In the genomic region with DNA sequence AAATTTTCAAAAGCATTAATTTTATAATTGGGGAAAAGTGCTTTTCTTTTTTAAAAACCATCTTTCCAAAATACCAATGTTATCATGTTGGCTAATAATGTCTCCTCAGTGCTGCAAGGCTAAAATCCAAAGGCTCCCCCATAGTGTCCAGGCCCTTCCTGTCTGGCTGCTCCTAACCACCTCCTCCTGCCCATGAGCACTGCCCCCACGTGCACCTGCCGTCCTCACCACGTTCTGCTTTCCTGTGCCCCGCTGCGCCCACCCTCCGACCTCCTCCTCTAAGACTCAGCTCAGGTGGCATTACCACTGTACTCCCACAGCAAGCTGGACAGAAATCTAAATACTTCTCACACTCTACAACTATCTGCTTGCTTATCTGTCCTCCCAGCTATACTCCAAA, we compare ENCODE assay signal across 27 cellular contexts.
"Had no signal": no experiment of that assay in that cellular context is flagged by ENCODE, and none has a peak within 500 bp of the region (broad histone marks: within the 10 kb centered on the region; RNA-seq: fewer than 3 reads in every experiment).

No MANE protein-coding gene starts in this region.

- H3K27me3 ChIP-seq: breast epithelium, neutrophil, uterus had no signal

- H3K27me3 Mint-ChIP-seq: activated CD4-positive, alpha-beta T cell treated with anti-CD3 and anti-CD28 coated beads, Interleukin-2, amount 10 ng/mL, durations not matched to agents 7 days and 5 days; activated CD8-positive, alpha-beta memory T cell treated with anti-CD3 and anti-CD28 coated beads, Interleukin-2, amount 10 ng/mL, durations not matched to agents 7 days and 5 days; stimulated activated naive CD8-positive, alpha-beta T cell treated with anti-CD3 and anti-CD28 coated beads, Interleukin-15, Interleukin-2, amounts not matched to agents 100 ng/mL and 50 ng/mL, for 24 hours; type B pancreatic cell had no signal

- H3K27ac Mint-ChIP-seq: activated CD4-positive, alpha-beta T cell treated with anti-CD3 and anti-CD28 coated beads, Interleukin-2, amount 10 ng/mL, durations not matched to agents 7 days and 5 days; activated CD8-positive, alpha-beta T cell treated with anti-CD3 and anti-CD28 coated beads, Interleukin-2, amount 10 ng/mL, durations not matched to agents 7 days and 5 days; nephron; stimulated activated naive CD8-positive, alpha-beta T cell treated with anti-CD3 and anti-CD28 coated beads, Interleukin-15, Interleukin-2, amounts not matched to agents 100 ng/mL and 50 ng/mL, for 24 hours; T-helper 1 cell treated with Interleukin-12 subunit alpha and Interleukin-12 subunit beta and Interleukin-4 antibody, amounts not matched to agents 30 μg/mL and 1 μg/mL, for 36 hours; type B pancreatic cell had no signal

- H3K9me3 Mint-ChIP-seq: activated CD4-positive, alpha-beta T cell treated with anti-CD3 and anti-CD28 coated beads, Interleukin-2, amount 10 ng/mL, durations not matched to agents 7 days and 5 days; activated T-helper 1 cell treated with anti-CD3 and anti-CD28 coated beads, Interleukin-12 subunit alpha, Interleukin-12 subunit beta, Interleukin-2, Interleukin-4 antibody, amounts not matched to agents 30 ng/mL and 10 ng/mL and 1 ng/mL, durations not matched to agents 14 hours and 24 hours and 36 hours; nephron; stimulated activated naive CD8-positive, alpha-beta T cell treated with anti-CD3 and anti-CD28 coated beads, Interleukin-15, Interleukin-2, amounts not matched to agents 100 ng/mL and 50 ng/mL, for 24 hours; T-helper 1 cell treated with Interleukin-12 subunit alpha and Interleukin-12 subunit beta and Interleukin-4 antibody, amounts not matched to agents 30 μg/mL and 1 μg/mL, for 36 hours; type B pancreatic cell had no signal

- H3K4me1 ChIP-seq: breast epithelium, uterus had no signal

- ATAC-seq: activated CD8-positive, alpha-beta memory T cell treated with anti-CD3 and anti-CD28 coated beads, Interleukin-2, amount 10 ng/mL, durations not matched to agents 7 days and 5 days; activated CD8-positive, alpha-beta T cell treated with anti-CD3 and anti-CD28 coated beads, Interleukin-2, amount 10 ng/mL, durations not matched to agents 7 days and 5 days; left ventricle myocardium superior; sciatic nerve had no signal

- H3K27ac ChIP-seq: breast epithelium, neutrophil, skin epidermis, thoracic aorta, uterus, WERI-Rb-1 had no signal

- H3K36me3 ChIP-seq: breast epithelium, uterus had no signal

- H3K4me3 Mint-ChIP-seq: activated CD4-positive, alpha-beta T cell treated with anti-CD3 and anti-CD28 coated beads, Interleukin-2, amount 10 ng/mL, durations not matched to agents 7 days and 5 days; activated CD8-positive, alpha-beta memory T cell treated with anti-CD3 and anti-CD28 coated beads, Interleukin-2, amount 10 ng/mL, durations not matched to agents 7 days and 5 days; activated CD8-positive, alpha-beta T cell treated with anti-CD3 and anti-CD28 coated beads, Interleukin-2, amount 10 ng/mL, durations not matched to agents 7 days and 5 days; activated T-helper 1 cell treated with anti-CD3 and anti-CD28 coated beads, Interleukin-12 subunit alpha, Interleukin-12 subunit beta, Interleukin-2, Interleukin-4 antibody, amounts not matched to agents 30 ng/mL and 10 ng/mL and 1 ng/mL, durations not matched to agents 14 hours and 24 hours and 36 hours; nephron; stimulated activated naive CD8-positive, alpha-beta T cell treated with anti-CD3 and anti-CD28 coated beads, Interleukin-15, Interleukin-2, amounts not matched to agents 100 ng/mL and 50 ng/mL, for 24 hours; T-helper 1 cell treated with Interleukin-12 subunit alpha and Interleukin-12 subunit beta and Interleukin-4 antibody, amounts not matched to agents 30 μg/mL and 1 μg/mL, for 36 hours; type B pancreatic cell had no signal

- DNase-seq: activated CD4-positive, alpha-beta T cell treated with anti-CD3 and anti-CD28 coated beads, Interleukin-2, amount 10 ng/mL, durations not matched to agents 7 days and 5 days; activated CD4-positive, CD25-positive, alpha-beta regulatory T cell treated with anti-CD3 and anti-CD28 coated beads, Interleukin-2, amount 50 U/mL, for 72 hours; activated CD8-positive, alpha-beta memory T cell treated with anti-CD3 and anti-CD28 coated beads, Interleukin-2, amount 10 ng/mL, durations not matched to agents 7 days and 5 days; activated CD8-positive, alpha-beta T cell treated with anti-CD3 and anti-CD28 coated beads, Interleukin-2, amount 10 ng/mL, durations not matched to agents 7 days and 5 days; activated gamma-delta T cell; activated naive CD4-positive, alpha-beta T cell treated with anti-CD3 and anti-CD28 coated beads, Interleukin-2, amount 50 U/mL, for 16 hours; amygdala; central memory CD4-positive, alpha-beta T cell; dermis blood vessel endothelial cell; effector CD4-positive, alpha-beta T cell; left ventricle myocardium superior; retina; stimulated activated CD4-positive, alpha-beta T cell treated with anti-CD3 and anti-CD28 coated beads, Interleukin-12 subunit alpha, Interleukin-12 subunit beta, amount 100 ng/mL, for 4 hours; stimulated activated CD4-positive, alpha-beta T cell treated with anti-CD3 and anti-CD28 coated beads, Interleukin-4, amount 100 ng/mL, for 1 hour; T-helper 9 cell; uterus; WERI-Rb-1 had no signal

- H3K4me1 Mint-ChIP-seq: nephron had no signal

- H3K9me3 ChIP-seq: breast epithelium, neutrophil, thoracic aorta, uterus had no signal

- H3K4me3 ChIP-seq: breast epithelium, skin epidermis, thoracic aorta, uterus had no signal
